16 cellular contexts compared by ENCODE assay signal in the genomic region with DNA sequence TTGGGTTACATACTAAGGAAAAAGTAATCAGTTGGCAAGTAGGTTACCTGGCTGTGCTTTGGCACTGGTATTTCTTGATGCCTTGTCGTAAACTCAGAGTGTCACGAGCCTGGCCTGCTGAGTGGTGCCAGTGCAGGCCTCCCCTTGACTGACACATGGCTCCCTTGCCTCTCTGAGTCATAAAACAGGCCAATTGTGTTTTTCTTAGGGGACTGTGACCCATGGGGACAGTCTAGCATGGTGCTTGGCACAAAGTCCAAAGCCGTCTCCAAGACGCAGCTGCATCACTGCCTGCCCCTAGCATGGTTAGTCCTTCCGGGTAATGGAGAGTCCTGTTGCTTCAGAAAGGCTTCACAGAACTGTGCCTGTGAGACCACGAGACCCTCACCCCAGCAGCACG.
"Had no signal": no experiment of that assay in that cellular context is flagged by ENCODE, and none has a peak within 500 bp of the region (broad histone marks: within the 10 kb centered on the region; RNA-seq: fewer than 3 reads in every experiment).

No MANE protein-coding gene starts in this region.

- H3K9me3 ChIP-seq: esophagus squamous epithelium, suprapubic skin, upper lobe of left lung had no signal

- H3K4me3 ChIP-seq: esophagus squamous epithelium, suprapubic skin, upper lobe of left lung had no signal

- H3K36me3 ChIP-seq: suprapubic skin had no signal

- H3K4me3 Mint-ChIP-seq: activated naive CD4-positive, alpha-beta T cell treated with anti-CD3 and anti-CD28 coated beads for 36 hours; mesothelial cell of epicardium; neural crest cell; T-helper 1 cell treated with Interleukin-12 subunit alpha and Interleukin-12 subunit beta and Interleukin-4 antibody, amounts not matched to agents 30 μg/mL and 1 μg/mL, for 36 hours had no signal

- H3K27ac ChIP-seq: esophagus squamous epithelium, parathyroid adenoma, suprapubic skin, upper lobe of left lung, WERI-Rb-1 had no signal

- H3K27ac Mint-ChIP-seq: activated naive CD4-positive, alpha-beta T cell treated with anti-CD3 and anti-CD28 coated beads for 36 hours; activated T-helper 2 cell treated with anti-CD3 and anti-CD28 coated beads, Interferon-gamma antibody, Interleukin-2, Interleukin-4, amounts not matched to agents 10 μg/mL and 5 μg/mL and 100 μg/mL, durations not matched to agents 14 hours and 24 hours and 36 hours; mesothelial cell of epicardium; T-helper 1 cell treated with Interleukin-12 subunit alpha and Interleukin-12 subunit beta and Interleukin-4 antibody, amounts not matched to agents 30 μg/mL and 1 μg/mL, for 36 hours had no signal

- DNase-seq: activated CD4-positive, alpha-beta T cell treated with anti-CD3 and anti-CD28 coated beads for 48 hours; activated naive CD4-positive, alpha-beta T cell treated with anti-CD3 and anti-CD28 coated beads for 36 hours; esophagus squamous epithelium; glutamatergic neuron; retina; stimulated activated CD4-positive, alpha-beta T cell treated with anti-CD3 and anti-CD28 coated beads, Interleukin-15, amount 100 ng/mL, for 24 hours; stimulated activated CD4-positive, alpha-beta T cell treated with anti-CD3 and anti-CD28 coated beads, Interleukin-4, amount 100 ng/mL, for 24 hours; stimulated activated naive CD4-positive, alpha-beta T cell treated with Interleukin-2 at 50 U/mL for 16 hours; upper lobe of left lung; WERI-Rb-1 had no signal

- H3K4me1 ChIP-seq: parathyroid adenoma, upper lobe of left lung had no signal

- H3K4me1 Mint-ChIP-seq: mesothelial cell of epicardium had no signal

- H3K9me3 Mint-ChIP-seq: activated naive CD4-positive, alpha-beta T cell treated with anti-CD3 and anti-CD28 coated beads for 36 hours; activated T-helper 2 cell treated with anti-CD3 and anti-CD28 coated beads, Interferon-gamma antibody, Interleukin-2, Interleukin-4, amounts not matched to agents 10 μg/mL and 5 μg/mL and 100 μg/mL, durations not matched to agents 14 hours and 24 hours and 36 hours; mesothelial cell of epicardium; neural crest cell; T-helper 1 cell treated with Interleukin-12 subunit alpha and Interleukin-12 subunit beta and Interleukin-4 antibody, amounts not matched to agents 30 μg/mL and 1 μg/mL, for 36 hours had no signal

- H3K27me3 ChIP-seq: esophagus squamous epithelium, suprapubic skin, upper lobe of left lung had no signal
